Comparison of ENCODE assay signal across 7 cellular contexts in genomic region chr16:28975158-28975603, GRCh38. TPM values are rescaled to one million over a fixed set of nuclear protein-coding genes. Genes with fewer than 3 reads are reported as not detected.
DNase-seq lines count a peak whose midpoint lies in the region; ATAC-seq and TF ChIP-seq lines count a peak whose summit lies in the region.

No MANE protein-coding gene starts in this region.

- DNase-seq in chondrocyte (ENCODE audit: low spot score) (no peak), GM20000 (ENCODE audit: low spot score) (no peak), superior temporal gyrus (ENCODE audit: extremely low spot score) (no peak), cerebellar nuclear complex (lab: John Stamatoyannopoulos, UW) (no peak)

- H3K27ac Mint-ChIP-seq in chondrocyte (ENCODE audit: unreplicated experiment): peak overlapping the region; percentile 55

- H3K4me3 ChIP-seq in HUES6 (ENCODE audit: low read depth, low read length): peak overlapping the region; percentile 99
- H3K4me3 ChIP-seq in mucosa of rectum (ENCODE audit: low read length in 2 of 2): peak overlapping the region; percentile 77 to 87

- no peaks in the 10 kb centered on the region for H3K9me3 ChIP-seq in HUES6 (ENCODE audit: control insufficient read depth, insufficient read depth, low read depth, low read length)
- H3K9me3 ChIP-seq in mucosa of rectum (ENCODE audit: control insufficient read depth in 2 of 2, low read length in 2 of 2): no peaks in the 10 kb centered on the region

- H3K27me3 ChIP-seq in HUES6 (ENCODE audit: control insufficient read depth, insufficient read depth, low read length) (no peaks in the 10 kb centered on the region), mucosa of rectum (ENCODE audit: control insufficient read depth in 2 of 2, insufficient read depth in 2 of 2, low read length in 2 of 2) (no peaks in the 10 kb centered on the region)

- TF ChIP-seq CTCF in chondrocyte (IDR thresholded peaks at IDR 0.05) (peak; percentile 14), GM20000 (IDR thresholded peaks at IDR 0.05; ENCODE audit: extremely low read depth, missing control alignments) (no peak)

- peaks cover 25% of the 10 kb centered on the region for H3K4me1 Mint-ChIP-seq in chondrocyte (ENCODE audit: low read depth)

- H3K9ac ChIP-seq in HUES6 (ENCODE audit: low read length): peak overlapping the region; percentile 91
- H3K9ac ChIP-seq in mucosa of rectum (ENCODE audit: low read depth in 1 of 2, low read length in 2 of 2): peak overlapping the region; percentile 72 to 74

- H3K4me1 ChIP-seq in HUES6 (ENCODE audit: control insufficient read depth, insufficient read depth, low read length) (peaks cover 3% of the 10 kb centered on the region; the same call in 1 of the 2 replicates), mucosa of rectum (ENCODE audit: control insufficient read depth in 2 of 2, insufficient read depth in 2 of 2, low read length in 2 of 2) (peaks cover 14 to 16% of the 10 kb centered on the region in 2 donors)

- peaks cover 9% of the 10 kb centered on the region for H3K36me3 Mint-ChIP-seq in chondrocyte (ENCODE audit: low read depth)

- H3K4me3 Mint-ChIP-seq in chondrocyte (ENCODE audit: unreplicated experiment): peak overlapping the region; percentile 92

- peak; percentile 2 for ATAC-seq in GM21360 (IDR thresholded peaks at IDR 0.05; ENCODE audit: unreplicated experiment)

- H3K9me3 Mint-ChIP-seq in chondrocyte (ENCODE audit: low read depth): no peaks in the 10 kb centered on the region

- no peaks in the 10 kb centered on the region for H3K27me3 Mint-ChIP-seq in chondrocyte (ENCODE audit: low read depth)

- H3K36me3 ChIP-seq in HUES6 (ENCODE audit: control insufficient read depth, insufficient read depth, low read length): peaks cover 2% of the 10 kb centered on the region; the same call in 1 of the 2 replicates
- peaks cover 8 to 12% of the 10 kb centered on the region in 2 donors for H3K36me3 ChIP-seq in mucosa of rectum (ENCODE audit: control insufficient read depth in 2 of 2, insufficient read depth in 2 of 2, low read length in 2 of 2)

- no peak overlapping the region for H3K27ac ChIP-seq in HUES6 (ENCODE audit: low read depth, low read length)
- peak overlapping the region in 1 of 2 donors; percentile 49 for H3K27ac ChIP-seq in mucosa of rectum (ENCODE audit: low read depth in 2 of 2, low read length in 2 of 2)

RNA-seq across cellular contexts. Expression of gene SPNS1, which starts 0.6 kb away (rescaled TPM):
- 60.8 to 73.4 TPM (median 71.1 TPM) in 3 replicates for total RNA-seq in chondrocyte

RNA-seq across cellular contexts. Expression of gene LAT, which starts 9.7 kb away (rescaled TPM):
- total RNA-seq in chondrocyte: 10.2 to 13.6 TPM (median 11.7 TPM) in 3 replicates

RNA-seq across cellular contexts. Expression of gene NFATC2IP, which starts 24.4 kb away (rescaled TPM):
- total RNA-seq in chondrocyte: 23.0 to 24.3 TPM (median 23.8 TPM) in 3 replicates

RNA-seq across cellular contexts. Expression of gene CD19, which starts 43.4 kb away (rescaled TPM):
- not detected in 3 replicates for total RNA-seq in chondrocyte

RNA-seq across cellular contexts. Expression of gene RABEP2, which starts 50.1 kb away (rescaled TPM):
- total RNA-seq in chondrocyte: 20.1 to 24.6 TPM (median 22.4 TPM) in 3 replicates
